Comparison of ENCODE assay signal across 8 cellular contexts in the genomic region with DNA sequence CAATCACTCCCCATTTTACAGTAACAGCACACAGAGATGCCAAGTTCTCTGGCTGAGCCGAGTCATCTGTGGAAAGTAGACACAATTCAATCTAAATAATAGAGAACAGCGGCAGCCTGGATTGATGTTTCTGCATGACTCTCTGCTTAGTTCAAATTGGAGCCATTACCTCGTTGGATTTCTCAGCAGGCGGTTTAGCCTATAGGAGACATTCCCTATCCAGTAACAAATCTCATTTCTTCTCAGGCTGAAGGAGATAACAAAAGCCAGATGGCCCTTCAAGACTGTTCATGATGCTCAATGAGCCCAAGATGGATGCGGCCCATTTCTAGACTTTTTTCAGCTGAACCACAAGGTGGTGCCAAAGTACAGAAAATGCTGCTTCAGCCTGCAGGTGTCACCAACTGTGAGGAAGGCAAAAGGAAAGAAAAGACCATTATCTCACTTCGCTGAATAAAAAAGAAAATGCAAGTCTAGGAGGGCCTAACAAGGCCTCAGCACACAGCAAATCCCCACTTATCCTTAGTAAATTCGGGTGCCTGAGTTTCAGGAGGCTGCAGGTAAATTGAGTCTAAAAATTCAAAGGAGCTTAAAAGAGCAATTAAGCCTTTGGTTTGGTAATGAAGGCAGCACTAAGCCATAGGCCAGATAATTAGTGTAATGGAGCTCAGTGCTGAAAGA.
DNase-seq lines count a peak whose midpoint lies in the region; ATAC-seq and TF ChIP-seq lines count a peak whose summit lies in the region.

No MANE protein-coding gene starts in this region.

- BruUV-seq in mammary epithelial cell (replicated peaks; lab: Mats Ljungman, UMichigan), result no TSS peak

- H3K4me1 ChIP-seq in ACC112 (ENCODE audit: control insufficient read depth, insufficient read depth, low read length, unreplicated experiment), result no peaks in the 10 kb centered on the region
- no peaks in the 10 kb centered on the region for H3K4me1 ChIP-seq in mammary epithelial cell (ENCODE audit: insufficient read depth, low read length)

- WGBS in mammary epithelial cell (ENCODE audit: low coverage, missing lambda C conversion rate), result 21% methylated on average over 7 of the region's 7 CpGs

- H3K9me3 ChIP-seq in mammary epithelial cell (replicated peaks; ENCODE audit: insufficient read depth, low read length), result no peaks in the 10 kb centered on the region

- H3K27ac ChIP-seq in ACC112 (ENCODE audit: low read depth, low read length), result no peak overlapping the region
- H3K27ac ChIP-seq in mammary epithelial cell (ENCODE audit: insufficient read depth, low read depth, low read length), result no peak overlapping the region

- in situ Hi-C loops in mammary epithelial cell (cut with MboI; ENCODE audit: low sequenced_read_pairs in 2 of 2), result loop anchor here (10.0 kb wide), 3 partner anchors 179 to 419 kb away; no protein-coding TSS in a partner anchor

- H3K36me3 ChIP-seq in ACC112 (ENCODE audit: insufficient read depth, low read length) (no peaks in the 10 kb centered on the region), mammary epithelial cell (ENCODE audit: insufficient read depth, low read length) (no peaks in the 10 kb centered on the region)

- no peaks in the 10 kb centered on the region for H4K20me1 ChIP-seq in mammary epithelial cell (ENCODE audit: insufficient read depth, low read length)

- H3K4me3 ChIP-seq in ACC112 (ENCODE audit: low read depth, low read length), result no peak overlapping the region
- no peak overlapping the region for H3K4me3 ChIP-seq in mammary epithelial cell (replicated peaks in 1 of 3; ENCODE audit: insufficient read depth in 1 of 3, low read depth in 2 of 3, low read length in 3 of 3)

- TF ChIP-seq CTCF in GM12873 (IDR thresholded peaks at IDR 0.05; ENCODE audit: insufficient read depth, low read depth, low read length, missing control alignments) (peak; percentile 73), mammary epithelial cell (conservative IDR thresholded peaks at IDR 0.05 in 1 of 2, IDR thresholded peaks at IDR 0.05 in 1 of 2; ENCODE audit: extremely low read depth in 1 of 2, insufficient read depth in 1 of 2, low read depth in 1 of 2, low read length in 2 of 2) (peak; percentile 79 to 80)

- CTCF ChIA-PET in mammary epithelial cell (lab: Charles Lee; ENCODE audit: low non-redundant PET), result interaction anchor here (0.5 to 0.6 kb wide), 3 partner anchors 12 to 424 kb away, joined by 3 to 6 read pairs (median 4); no protein-coding TSS in a partner anchor

- no peak overlapping the region for H3K9ac ChIP-seq in mammary epithelial cell (ENCODE audit: insufficient read depth, low read length)

- H2AFZ ChIP-seq in ACC112 (ENCODE audit: low read length, unreplicated experiment), result peak overlapping the region; percentile 45
- H2AFZ ChIP-seq in mammary epithelial cell (ENCODE audit: low read depth, low read length), result no peak overlapping the region

- no peaks in the 10 kb centered on the region for H3K79me2 ChIP-seq in ACC112 (ENCODE audit: control insufficient read depth, insufficient read depth, low read length, unreplicated experiment)
- no peaks in the 10 kb centered on the region for H3K79me2 ChIP-seq in mammary epithelial cell (ENCODE audit: insufficient read depth, low read length)

- dilution Hi-C loops in mammary epithelial cell (cut with HindIII; ENCODE audit: low sequenced_read_pairs), result no loop called here

- intact Hi-C loops in mammary epithelial cell (cut with micrococcal nuclease), result loop anchor here (1.0 to 5.0 kb wide), 6 partner anchors 183 to 808 kb away; no protein-coding TSS in a partner anchor

- ATAC-seq in HG02610 (IDR thresholded peaks at IDR 0.05; ENCODE audit: unreplicated experiment), result peak; percentile 90

- H3K27me3 ChIP-seq in ACC112 (ENCODE audit: insufficient read depth, low read length) (peaks cover 27% of the 10 kb centered on the region), mammary epithelial cell (ENCODE audit: insufficient read depth, low read length) (no peaks in the 10 kb centered on the region)

- H3K4me2 ChIP-seq in mammary epithelial cell (ENCODE audit: insufficient read depth, low read depth, low read length), result no peak overlapping the region

- peak; percentile 59 for DNase-seq in MV-4-11 (lab: John Stamatoyannopoulos, UW)
- peak; percentile 58 for DNase-seq in SKM-1 treated with dmso at 0.1 percent for 144 hours (lab: John Stamatoyannopoulos, UW; ENCODE audit: unreplicated experiment)
- DNase-seq in mammary epithelial cell, result peak; percentile 43
- peak; percentile 89 for DNase-seq in inferior parietal cortex (ENCODE audit: extremely low spot score)
- DNase-seq in stimulated activated CD4-positive, alpha-beta T cell treated with anti-CD3 and anti-CD28 coated beads, Interleukin-1b, Interleukin-23, amount 100 ng/mL, for 24 hours (ENCODE audit: low read depth in 4 of 4, low spot score in 1 of 4), result peak in 3 of 4 experiments; percentile 4 to 10 (median 7)

Comparison
In these comparisons a context has a peak if more than half of its experiments do, and no peak if none do; other contexts are left out.
1. DNase-seq: peak in every context shown above with its lines; median percentile 89 in inferior parietal cortex; 59 in MV-4-11; 58 in SKM-1 treated with dmso at 0.1 percent for 144 hours; 43 in mammary epithelial cell; 7 in stimulated activated CD4-positive, alpha-beta T cell treated with anti-CD3 and anti-CD28 coated beads, Interleukin-1b, Interleukin-23, amount 100 ng/mL, for 24 hours.